Comparison of ENCODE assay signal across 7 cellular contexts in the genomic region with DNA sequence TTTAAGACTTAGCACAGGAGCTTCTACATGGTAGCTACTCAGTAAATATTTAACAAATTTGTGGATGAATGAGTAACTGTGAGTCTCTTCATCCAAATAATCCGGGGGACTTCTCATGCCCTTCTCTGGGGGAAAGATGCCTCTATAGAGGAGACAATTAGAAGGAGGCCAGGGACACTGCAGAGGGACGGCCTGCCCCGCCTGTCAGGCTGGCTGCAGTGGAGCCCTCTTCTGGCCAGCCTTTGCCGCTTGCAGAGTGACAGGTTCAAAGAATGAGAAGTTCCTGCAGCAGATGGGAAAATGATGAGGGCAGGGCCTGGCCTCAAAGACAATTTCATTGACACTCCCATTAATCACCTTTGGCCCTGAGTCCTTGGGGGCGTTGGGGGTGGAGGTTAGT.
A peak's percentile ranks its signal among the peaks of the same experiment; 100 is the strongest.
DNase-seq lines count a peak whose midpoint lies in the region; ATAC-seq and TF ChIP-seq lines count a peak whose summit lies in the region.

No MANE protein-coding gene starts in this region.

- 0 out of 2 replicates have a peak, but pooled peaks have one; percentile 28 for TF ChIP-seq CTCF in GM12874 (IDR thresholded peaks at IDR 0.05; ENCODE audit: insufficient read depth, low read depth, low read length)
- TF ChIP-seq CTCF in left lung (IDR thresholded peaks at IDR 0.05): peak; percentile 19 to 49
- TF ChIP-seq CTCF in type B pancreatic cell (conservative IDR thresholded peaks at IDR 0.05): peak; percentile 74

- H3K9me3 ChIP-seq in left lung: no peaks in the 10 kb centered on the region

- intact Hi-C loops in left lung (cut with DNase I): no loop called here

- DNase-seq in NCI-H146 (lab: John Stamatoyannopoulos, UW) (peak; percentile 21), left lung (peak in 1 of 2 donors; percentile 84), type B pancreatic cell (ENCODE audit: extremely low spot score, unreplicated experiment) (no peak), inferior parietal cortex (ENCODE audit: extremely low spot score) (no peak)
- peak; percentile 82 for DNase-seq in activated effector memory CD4-positive, alpha-beta T cell treated with anti-CD3 and anti-CD28 coated beads, Interleukin-2, amount 50 U/mL, for 16 hours

- no peak overlapping the region for H3K4me3 Mint-ChIP-seq in type B pancreatic cell

- H3K27ac Mint-ChIP-seq in type B pancreatic cell: no peak overlapping the region

- ATAC-seq in left lung (peak; percentile 79), HG02870 (IDR thresholded peaks at IDR 0.05; ENCODE audit: unreplicated experiment) (no peak)

- no peaks in the 10 kb centered on the region for H3K27me3 ChIP-seq in left lung

- peaks cover 8% of the 10 kb centered on the region for H3K4me1 Mint-ChIP-seq in type B pancreatic cell (ENCODE audit: unreplicated experiment)

- H3K27me3 Mint-ChIP-seq in type B pancreatic cell: peaks cover 3% of the 10 kb centered on the region

- no peak overlapping the region for H3K27ac ChIP-seq in left lung

- no peaks in the 10 kb centered on the region for H3K9me3 Mint-ChIP-seq in type B pancreatic cell

- no peaks in the 10 kb centered on the region for H3K36me3 Mint-ChIP-seq in type B pancreatic cell

- no peaks in the 10 kb centered on the region for H3K4me1 ChIP-seq in left lung

- no peaks in the 10 kb centered on the region for H3K36me3 ChIP-seq in left lung

- H3K4me3 ChIP-seq in left lung: no peak overlapping the region

Comparison
In these comparisons a context has a peak if more than half of its experiments do, and no peak if none do; other contexts are left out.
1. DNase-seq: peak in NCI-H146 (single experiment) and activated effector memory CD4-positive, alpha-beta T cell treated with anti-CD3 and anti-CD28 coated beads, Interleukin-2, amount 50 U/mL, for 16 hours (single experiment); none in type B pancreatic cell (single experiment) and inferior parietal cortex (single experiment).
2. Peak in every context shown above with its lines, with median percentiles within 50 percentile points of each other: CTCF ChIP-seq.